Comparison of ENCODE assay signal across 8 cellular contexts in genomic region chr10:9209105-9209798, GRCh38.
DNase-seq lines count a peak whose midpoint lies in the region; ATAC-seq and TF ChIP-seq lines count a peak whose summit lies in the region.

No MANE protein-coding gene starts in this region.

- CTCF ChIA-PET in CD8-positive, alpha-beta T cell (lab: Charles Lee), result interaction anchor here (0.6 to 2.5 kb wide), 19 partner anchors 9 to 1686 kb away, joined by 3 to 11 read pairs (median 3); partner anchors contain the start of genes ATP5F1C and KIN

- peaks cover 6% of the 10 kb centered on the region for H3K27me3 Mint-ChIP-seq in CD8-positive, alpha-beta T cell (ENCODE audit: low read depth)

- H3K4me3 ChIP-seq in CD8-positive, alpha-beta T cell (ENCODE audit: low read depth, low read length), result no peak overlapping the region
- no peak overlapping the region for H3K4me3 ChIP-seq in adipocyte (ENCODE audit: low read length)

- TF ChIP-seq CTCF in CD8-positive, alpha-beta T cell (IDR thresholded peaks at IDR 0.05), result peak; percentile 96

- H3K4me3 Mint-ChIP-seq in CD8-positive, alpha-beta T cell, result no peak overlapping the region

- peaks cover 5% of the 10 kb centered on the region for H3K4me1 Mint-ChIP-seq in CD8-positive, alpha-beta T cell (ENCODE audit: low read depth)

- no peaks in the 10 kb centered on the region for H3K36me3 Mint-ChIP-seq in CD8-positive, alpha-beta T cell

- H3K27ac Mint-ChIP-seq in CD8-positive, alpha-beta T cell, result no peak overlapping the region

- no peaks in the 10 kb centered on the region for H3K9me3 ChIP-seq in CD8-positive, alpha-beta T cell (ENCODE audit: low read length)
- no peaks in the 10 kb centered on the region for H3K9me3 ChIP-seq in adipocyte (ENCODE audit: control insufficient read depth, low read length)

- intact Hi-C loops in CD8-positive, alpha-beta T cell (cut with DNase I, micrococcal nuclease), result loop anchor here (1.0 to 10.0 kb wide), 7 partner anchors 734 to 1682 kb away; partner anchors contain the start of gene GATA3 (in 1 of the 2)
- intact Hi-C loops in left ventricle myocardium superior (cut with micrococcal nuclease), result no loop called here

- no peak overlapping the region for H3K9ac ChIP-seq in adipocyte (ENCODE audit: low read length)

- H3K27ac ChIP-seq in CD8-positive, alpha-beta T cell (ENCODE audit: low read depth, low read length), result no peak overlapping the region

- H3K9me3 Mint-ChIP-seq in CD8-positive, alpha-beta T cell, result no peaks in the 10 kb centered on the region

- DNase-seq in CD8-positive, alpha-beta T cell, result peak; percentile 51 to 84 (median 69)
- DNase-seq in SW480 (ENCODE audit: low spot score) (peak; percentile 46), adipocyte (ENCODE audit: low read depth) (peak; percentile 78), left ventricle myocardium superior (peak; percentile 53), retina (peak; percentile 75), NCI-H2171 (lab: John Stamatoyannopoulos, UW) (no peak)

- ATAC-seq in CD8-positive, alpha-beta T cell, result peak; percentile 64
- ATAC-seq in GM19395 (IDR thresholded peaks at IDR 0.05; ENCODE audit: unreplicated experiment), result peak; percentile 93
- peak; percentile 84 for ATAC-seq in HG03571 (IDR thresholded peaks at IDR 0.05; ENCODE audit: unreplicated experiment)
- ATAC-seq in left ventricle myocardium superior, result no peak

- no peaks in the 10 kb centered on the region for H3K36me3 ChIP-seq in CD8-positive, alpha-beta T cell (ENCODE audit: insufficient read depth, low read length)
- H3K36me3 ChIP-seq in adipocyte (ENCODE audit: control insufficient read depth, insufficient read depth, low read length, severe bottlenecking), result no peaks in the 10 kb centered on the region

- POLR2A ChIA-PET in CD8-positive, alpha-beta T cell (lab: Charles Lee), result no interaction called here

- H3K4me1 ChIP-seq in CD8-positive, alpha-beta T cell (ENCODE audit: insufficient read depth, low read length), result peaks cover 6% of the 10 kb centered on the region
- H3K4me1 ChIP-seq in adipocyte (ENCODE audit: control insufficient read depth, insufficient read depth, low read length), result no peaks in the 10 kb centered on the region

- H3K27me3 ChIP-seq in CD8-positive, alpha-beta T cell (ENCODE audit: insufficient read depth, low read length), result no peaks in the 10 kb centered on the region
- no peaks in the 10 kb centered on the region for H3K27me3 ChIP-seq in adipocyte (replicated peaks; ENCODE audit: control insufficient read depth, insufficient read depth, low read length)
